In the genomic region with DNA sequence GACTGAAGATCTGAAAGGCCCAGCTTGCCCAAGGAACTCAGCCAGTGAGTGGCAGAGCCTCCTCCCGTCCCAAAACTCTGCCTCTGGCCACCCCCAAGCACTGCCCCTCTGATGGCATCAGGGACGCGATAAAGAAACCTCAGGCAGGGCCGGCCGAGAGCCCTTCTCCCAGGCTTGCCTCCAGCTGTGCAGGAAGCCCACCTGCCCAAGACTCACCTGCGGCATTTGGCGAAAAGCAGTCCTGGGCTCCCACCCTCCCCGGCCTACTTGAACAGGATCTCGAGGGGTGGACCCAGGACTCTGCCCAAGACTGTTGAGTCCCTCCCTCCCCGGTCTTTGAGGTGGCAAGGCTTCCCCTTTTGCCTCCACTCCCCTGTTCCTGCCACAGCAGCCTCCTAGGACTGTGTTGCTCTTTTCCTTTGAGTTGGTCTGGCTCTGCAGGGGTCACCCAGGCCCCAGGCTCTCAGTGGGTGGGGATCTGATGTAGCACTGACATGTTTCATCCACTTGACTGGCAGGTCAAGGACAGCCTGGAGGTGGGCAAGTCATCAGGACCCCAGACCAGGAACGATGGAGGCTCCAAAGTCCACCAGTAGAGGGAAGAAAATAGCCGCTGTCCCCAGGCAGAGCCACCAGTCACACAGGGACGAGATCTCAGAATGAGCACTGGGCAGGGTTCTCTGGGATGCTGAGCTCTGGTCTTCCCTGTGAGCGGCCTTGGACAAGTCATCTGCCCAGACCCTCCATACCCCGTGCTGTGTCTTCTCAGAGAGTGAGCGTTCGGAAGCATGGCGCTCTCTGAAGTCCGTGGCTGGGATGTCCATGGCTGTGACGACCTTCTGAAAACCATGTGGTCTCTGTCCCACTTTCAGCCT, we compare ENCODE assay signal across 25 cellular contexts.
DNase-seq lines count a peak whose midpoint lies in the region; ATAC-seq and TF ChIP-seq lines count a peak whose summit lies in the region.
"Had no signal": no experiment of that assay in that cellular context is flagged by ENCODE, and none has a peak within 500 bp of the region (broad histone marks: within the 10 kb centered on the region; RNA-seq: fewer than 3 reads in every experiment).

No MANE protein-coding gene starts in this region.

- H4K20me1 ChIP-seq in BLaER1 (peaks cover 14% of the 10 kb centered on the region), DOHH2 (ENCODE audit: control insufficient read depth, insufficient read depth, low read depth, low read length) (no peaks in the 10 kb centered on the region)

- no peaks in the 10 kb centered on the region for H3F3A ChIP-seq in DOHH2 (ENCODE audit: control insufficient read depth, insufficient read depth)

- no peaks in the 10 kb centered on the region for H3K79me2 ChIP-seq in DOHH2 (ENCODE audit: control insufficient read depth, low read length)

- H3K9me3 ChIP-seq in BLaER1 = no peaks in the 10 kb centered on the region
- no peaks in the 10 kb centered on the region for H3K9me3 ChIP-seq in DOHH2 (ENCODE audit: control insufficient read depth, insufficient read depth, low read length)
- H3K9me3 ChIP-seq in T-helper 17 cell (ENCODE audit: control insufficient read depth, low read length, poor library complexity, severe bottlenecking) = no peaks in the 10 kb centered on the region
- H3K9me3 ChIP-seq: left lung, psoas muscle, tibial artery had no signal

- H3K27ac ChIP-seq in BLaER1 (peak overlapping the region; percentile 74), DOHH2 (ENCODE audit: low read depth, low read length) (no peak overlapping the region)
- H3K27ac ChIP-seq: foreskin keratinocyte, left lung, psoas muscle, tibial artery had no signal

- no peak for TF ChIP-seq CTCF in DOHH2 (IDR thresholded peaks at IDR 0.05; ENCODE audit: low read depth, low read length, poor library complexity, severe bottlenecking)

- H3K27me3 ChIP-seq in BLaER1 (no peaks in the 10 kb centered on the region), DOHH2 (ENCODE audit: control insufficient read depth, low read length) (no peaks in the 10 kb centered on the region)
- H3K27me3 ChIP-seq: foreskin keratinocyte, left lung, tibial artery had no signal

- H3K36me3 Mint-ChIP-seq in T-helper 17 cell (ENCODE audit: low read depth) = no peaks in the 10 kb centered on the region
- H3K36me3 Mint-ChIP-seq in naive thymus-derived CD8-positive, alpha-beta T cell = no peaks in the 10 kb centered on the region
- H3K36me3 Mint-ChIP-seq in activated naive CD4-positive, alpha-beta T cell treated with anti-CD3 and anti-CD28 coated beads for 36 hours (ENCODE audit: low read depth) = no peaks in the 10 kb centered on the region
- H3K36me3 Mint-ChIP-seq: activated naive CD8-positive, alpha-beta T cell; IgD-negative memory B cell had no signal

- no peaks in the 10 kb centered on the region for H3K9me2 ChIP-seq in DOHH2 (replicated peaks; ENCODE audit: control insufficient read depth, low read length)

- ATAC-seq in T-helper 17 cell = no peak
- ATAC-seq in naive thymus-derived CD8-positive, alpha-beta T cell = no peak
- no peak for ATAC-seq in HG03439 (IDR thresholded peaks at IDR 0.05; ENCODE audit: unreplicated experiment)
- ATAC-seq: activated CD4-positive, alpha-beta T cell treated with anti-CD3 and anti-CD28 coated beads for 36 hours; foreskin keratinocyte; left lung; psoas muscle had no signal

- peaks cover 40% of the 10 kb centered on the region for H3K4me1 Mint-ChIP-seq in T-helper 17 cell
- H3K4me1 Mint-ChIP-seq in naive thymus-derived CD8-positive, alpha-beta T cell = peaks cover 19 to 50% (median 26%) of the 10 kb centered on the region in 4 donors
- H3K4me1 Mint-ChIP-seq in activated naive CD4-positive, alpha-beta T cell treated with anti-CD3 and anti-CD28 coated beads for 36 hours (ENCODE audit: low read depth) = peaks cover 36% of the 10 kb centered on the region
- H3K4me1 Mint-ChIP-seq: nephron had no signal

- intact Hi-C loops in activated naive CD4-positive, alpha-beta T cell treated with anti-CD3 and anti-CD28 coated beads for 36 hours (cut with micrococcal nuclease) = loop anchor here (10.0 kb wide), 1 partner anchor 403 kb away; no protein-coding TSS in a partner anchor

- H3K9me3 Mint-ChIP-seq in naive thymus-derived CD8-positive, alpha-beta T cell = no peaks in the 10 kb centered on the region
- H3K9me3 Mint-ChIP-seq in activated naive CD4-positive, alpha-beta T cell treated with anti-CD3 and anti-CD28 coated beads for 36 hours = no peaks in the 10 kb centered on the region
- H3K9me3 Mint-ChIP-seq: IgD-negative memory B cell, immature natural killer cell, nephron had no signal

- no peaks in the 10 kb centered on the region for H3K36me3 ChIP-seq in BLaER1
- H3K36me3 ChIP-seq in DOHH2 (ENCODE audit: control insufficient read depth, low read length) = no peaks in the 10 kb centered on the region
- H3K36me3 ChIP-seq: left lung, tibial artery had no signal

- H3K4me3 ChIP-seq in BLaER1 = peak overlapping the region; percentile 35; the same call in 1 of the 2 replicates
- no peak overlapping the region for H3K4me3 ChIP-seq in DOHH2 (ENCODE audit: low read length)
- H3K4me3 ChIP-seq: left lung, psoas muscle, smooth muscle cell, tibial artery had no signal

- CTCF ChIA-PET in activated naive CD4-positive, alpha-beta T cell treated with anti-CD3 and anti-CD28 coated beads for 36 hours (lab: Charles Lee) = no interaction called here

- POLR2A ChIA-PET in naive thymus-derived CD8-positive, alpha-beta T cell (lab: Charles Lee) = interaction anchor here (1.8 kb wide), 1 partner anchor 111 kb away, joined by 9 read pairs; a partner anchor contains a TSS

- H3K4me2 ChIP-seq in BLaER1 (peak overlapping the region; percentile 94), DOHH2 (ENCODE audit: low read length) (peak overlapping the region; percentile 46)
- H3K4me2 ChIP-seq: smooth muscle cell had no signal

- DNase-seq in T-helper 17 cell (no peak), C1 segment of cervical spinal cord (lab: John Stamatoyannopoulos, UW) (no peak), AG20443 (ENCODE audit: low spot score) (no peak)
- no peak for DNase-seq in naive thymus-derived CD8-positive, alpha-beta T cell
- no peak for DNase-seq in activated naive CD4-positive, alpha-beta T cell treated with anti-CD3 and anti-CD28 coated beads for 36 hours
- DNase-seq: activated CD4-positive, alpha-beta T cell treated with anti-CD3 and anti-CD28 coated beads for 36 hours; DMS79; foreskin keratinocyte; immature natural killer cell; NCI-H1694; NCI-H2171 treated with DMSO at 0.1 percent for 48 hours; NCI-H524 treated with DMSO at 0.1 percent for 48 hours; stimulated activated CD4-positive, alpha-beta T cell treated with anti-CD3 and anti-CD28 coated beads, Interleukin-4, amount 100 ng/mL, for 1 hour; stimulated activated naive CD4-positive, alpha-beta T cell treated with Interleukin-2 at 50 U/mL for 16 hours; SW 1271 had no signal

- H3K4me3 Mint-ChIP-seq in T-helper 17 cell = no peak overlapping the region
- peak overlapping the region in 1 of 10 donors; percentile 30 for H3K4me3 Mint-ChIP-seq in naive thymus-derived CD8-positive, alpha-beta T cell
- H3K4me3 Mint-ChIP-seq in activated naive CD4-positive, alpha-beta T cell treated with anti-CD3 and anti-CD28 coated beads for 36 hours = no peak overlapping the region
- H3K4me3 Mint-ChIP-seq: activated CD4-positive, alpha-beta T cell treated with anti-CD3 and anti-CD28 coated beads for 36 hours; activated naive CD8-positive, alpha-beta T cell; nephron had no signal

- H3K4me1 ChIP-seq in BLaER1 (peaks cover 65% of the 10 kb centered on the region), DOHH2 (ENCODE audit: control insufficient read depth, low read length) (peaks cover 43% of the 10 kb centered on the region)
- H3K4me1 ChIP-seq: foreskin keratinocyte, left lung had no signal

- peak overlapping the region; percentile 58 for H3K9ac ChIP-seq in BLaER1

- H3K27ac Mint-ChIP-seq in T-helper 17 cell = peak overlapping the region; percentile 83
- H3K27ac Mint-ChIP-seq in naive thymus-derived CD8-positive, alpha-beta T cell = peak overlapping the region in 6 of 10 donors; percentile 9 to 62 (median 44)
- no peak overlapping the region for H3K27ac Mint-ChIP-seq in activated naive CD4-positive, alpha-beta T cell treated with anti-CD3 and anti-CD28 coated beads for 36 hours
- H3K27ac Mint-ChIP-seq: activated CD4-positive, alpha-beta T cell treated with anti-CD3 and anti-CD28 coated beads for 36 hours; activated naive CD8-positive, alpha-beta T cell; nephron had no signal

- no peaks in the 10 kb centered on the region for H3K27me3 Mint-ChIP-seq in T-helper 17 cell
- no peaks in the 10 kb centered on the region for H3K27me3 Mint-ChIP-seq in naive thymus-derived CD8-positive, alpha-beta T cell
- no peaks in the 10 kb centered on the region for H3K27me3 Mint-ChIP-seq in activated naive CD4-positive, alpha-beta T cell treated with anti-CD3 and anti-CD28 coated beads for 36 hours (ENCODE audit: low read depth)
- H3K27me3 Mint-ChIP-seq: activated CD4-positive, alpha-beta T cell treated with anti-CD3 and anti-CD28 coated beads for 36 hours; activated naive CD8-positive, alpha-beta T cell had no signal
